7 cellular contexts compared by ENCODE assay signal in genomic region chr4:77852892-77853495, GRCh38. TPM values are rescaled to one million over a fixed set of nuclear protein-coding genes. Genes with fewer than 3 reads are reported as not detected.
A peak's percentile ranks its signal among the peaks of the same experiment; 100 is the strongest.
DNase-seq lines count a peak whose midpoint lies in the region; ATAC-seq and TF ChIP-seq lines count a peak whose summit lies in the region.

No MANE protein-coding gene starts in this region.

- H3K4me1 ChIP-seq in lower lobe of right lung: no peaks in the 10 kb centered on the region

- intact Hi-C loops in lower lobe of right lung (cut with DNase I): no loop called here

- ATAC-seq in GM19438 (IDR thresholded peaks at IDR 0.05; ENCODE audit: low read depth, unreplicated experiment): peak; percentile 75
- ATAC-seq in HG03342 (IDR thresholded peaks at IDR 0.05; ENCODE audit: unreplicated experiment): peak; percentile 97
- peak; percentile 54 to 80 for ATAC-seq in lower lobe of right lung

- H3K4me3 ChIP-seq in lower lobe of right lung: no peak overlapping the region

- H3K9me3 ChIP-seq in lower lobe of right lung: no peaks in the 10 kb centered on the region

- no peaks in the 10 kb centered on the region for H3K36me3 ChIP-seq in lower lobe of right lung

- TF ChIP-seq CTCF in lower lobe of right lung (IDR thresholded peaks at IDR 0.05): no peak

- DNase-seq in activated CD4-positive, alpha-beta T cell treated with anti-CD3 and anti-CD28 coated beads, Interleukin-2, amount 50 U/mL, for 4 hours: peak; percentile 40 to 45
- DNase-seq in lower lobe of right lung (no peak), mesenteric fat pad (ENCODE audit: low spot score) (no peak), NCI-H2029 treated with DMSO at 0.1 percent for 48 hours (lab: John Stamatoyannopoulos, UW) (no peak), DMS53 treated with DMSO at 0.1 percent for 48 hours (lab: John Stamatoyannopoulos, UW; ENCODE audit: unreplicated experiment) (no peak)

- H3K27ac ChIP-seq in lower lobe of right lung: no peak overlapping the region

- H3K27me3 ChIP-seq in lower lobe of right lung (ENCODE audit: low read depth): no peaks in the 10 kb centered on the region

RNA-seq across cellular contexts. Expression of gene MRPL1, which starts 9.6 kb away (rescaled TPM):
- total RNA-seq in lower lobe of right lung: 25.8 TPM
- 23.3 TPM for total RNA-seq in mesenteric fat pad

RNA-seq across cellular contexts. Expression of gene CNOT6L, which starts 33.8 kb away (rescaled TPM):
- total RNA-seq in lower lobe of right lung (54.1 TPM), mesenteric fat pad (39.9 TPM)

Comparison
In these comparisons a context has a peak if more than half of its experiments do, and no peak if none do; other contexts are left out.
1. DNase-seq: peak in activated CD4-positive, alpha-beta T cell treated with anti-CD3 and anti-CD28 coated beads, Interleukin-2, amount 50 U/mL, for 4 hours (2 of 2); none in lower lobe of right lung (single experiment), mesenteric fat pad (single experiment), NCI-H2029 treated with DMSO at 0.1 percent for 48 hours (single experiment) and DMS53 treated with DMSO at 0.1 percent for 48 hours (single experiment).
2. Peak in every context shown above with its lines, with median percentiles within 50 percentile points of each other: ATAC-seq.